In genomic region chr12:108798551-108799221, GRCh38 we compare ENCODE assay signal across 12 cellular contexts. TPM values are rescaled to one million over a fixed set of nuclear protein-coding genes. Genes with fewer than 3 reads are reported as not detected.
DNase-seq lines count a peak whose midpoint lies in the region; ATAC-seq and TF ChIP-seq lines count a peak whose summit lies in the region.
"Had no signal": no experiment of that assay in that cellular context is flagged by ENCODE, and none has a peak within 500 bp of the region (broad histone marks: within the 10 kb centered on the region; RNA-seq: fewer than 3 reads in every experiment).

No MANE protein-coding gene starts in this region.

- H3K4me1 Mint-ChIP-seq in glutamatergic neuron (ENCODE audit: low read depth, unreplicated experiment) (peaks cover 46% of the 10 kb centered on the region), CD14-positive monocyte (peaks cover 4% of the 10 kb centered on the region)

- no peak for TF ChIP-seq CTCF in brain microvascular endothelial cell (IDR thresholded peaks at IDR 0.05; ENCODE audit: low read depth, low read length, missing control alignments)
- TF ChIP-seq CTCF in glutamatergic neuron (IDR thresholded peaks at IDR 0.05; ENCODE audit: partially characterized antibody, unreplicated experiment): no peak
- TF ChIP-seq CTCF in CD14-positive monocyte (IDR thresholded peaks at IDR 0.05): no peak

- H3K27me3 ChIP-seq in brain microvascular endothelial cell (replicated peaks) (no peaks in the 10 kb centered on the region), HAP-1 (ENCODE audit: low read depth) (no peaks in the 10 kb centered on the region)

- H3K27me3 Mint-ChIP-seq in glutamatergic neuron (ENCODE audit: unreplicated experiment): peaks cover 10% of the 10 kb centered on the region
- H3K27me3 Mint-ChIP-seq in CD14-positive monocyte (ENCODE audit: low read depth in 3 of 3): no peaks in the 10 kb centered on the region
- H3K27me3 Mint-ChIP-seq: CD4-positive, alpha-beta T cell had no signal

- H3K9me3 ChIP-seq in HAP-1: no peaks in the 10 kb centered on the region

- intact Hi-C loops in CD14-positive monocyte (cut with micrococcal nuclease): no loop called here

- H3K36me3 Mint-ChIP-seq in glutamatergic neuron (ENCODE audit: unreplicated experiment) (peaks cover 5% of the 10 kb centered on the region), CD14-positive monocyte (peaks cover 79 to 86% of the 10 kb centered on the region in 2 donors)

- H3K4me1 ChIP-seq in HAP-1: no peaks in the 10 kb centered on the region

- H3K4me3 ChIP-seq in brain microvascular endothelial cell (ENCODE audit: low read depth, low read length): no peak overlapping the region
- H3K4me3 ChIP-seq in HAP-1: no peak overlapping the region

- peaks cover 70% of the 10 kb centered on the region for H3K36me3 ChIP-seq in brain microvascular endothelial cell (replicated peaks)
- H3K36me3 ChIP-seq in HAP-1 (replicated peaks): peaks cover 36% of the 10 kb centered on the region

- H3K27ac Mint-ChIP-seq in glutamatergic neuron (ENCODE audit: unreplicated experiment): peak overlapping the region; percentile 91
- no peak overlapping the region for H3K27ac Mint-ChIP-seq in CD14-positive monocyte
- H3K27ac Mint-ChIP-seq: CD4-positive, alpha-beta T cell had no signal

- ATAC-seq in GM19035 (IDR thresholded peaks at IDR 0.05; ENCODE audit: unreplicated experiment): no peak

- H3K27ac ChIP-seq in brain microvascular endothelial cell: peak overlapping the region; percentile 4

- in situ Hi-C loops in brain microvascular endothelial cell (cut with HindIII; ENCODE audit: low pct_ligation_motif_present, low sequenced_read_pairs): no loop called here
- in situ Hi-C loops in HAP-1 (cut with MboI; ENCODE audit: low sequenced_read_pairs): no loop called here

- H3K4me3 Mint-ChIP-seq in glutamatergic neuron (ENCODE audit: unreplicated experiment) (peak overlapping the region; percentile 53), CD14-positive monocyte (no peak overlapping the region)
- H3K4me3 Mint-ChIP-seq: CD4-positive, alpha-beta T cell had no signal

- H3K9me3 Mint-ChIP-seq in glutamatergic neuron (ENCODE audit: unreplicated experiment) (peaks cover 16% of the 10 kb centered on the region), CD14-positive monocyte (peaks cover 0 to 4% (median 0%) of the 10 kb centered on the region in 7 donors)
- H3K9me3 Mint-ChIP-seq: CD4-positive, alpha-beta T cell had no signal

- DNase-seq in EL (peak; percentile 46), brain microvascular endothelial cell (peak; percentile 30), glutamatergic neuron (no peak), putamen (ENCODE audit: low spot score) (peak; percentile 72), CD14-positive monocyte (ENCODE audit: low spot score) (no peak), NK-92 (lab: John Stamatoyannopoulos, UW; ENCODE audit: unreplicated experiment) (no peak), HAP-1 (ENCODE audit: low spot score in 2 of 2) (no peak)
- DNase-seq: activated CD4-positive, alpha-beta T cell treated with anti-CD3 and anti-CD28 coated beads for 48 hours; CD4-positive, alpha-beta T cell; NCI-H2171; SHP77 had no signal

RNA-seq across cellular contexts. Expression of gene SSH1, which starts 58.7 kb away (rescaled TPM):
- total RNA-seq in glutamatergic neuron (ENCODE audit: unreplicated experiment): 28.2 TPM
- 1 to 10 TPM; 5.2 to 8.7 TPM for polyA plus RNA-seq in CD14-positive monocyte

Comparison
In these comparisons a context has a peak if more than half of its experiments do, and no peak if none do; other contexts are left out.
1. DNase-seq: peak in EL (single experiment), brain microvascular endothelial cell (single experiment) and putamen (single experiment); none in glutamatergic neuron (single experiment), CD14-positive monocyte (single experiment), NK-92 (single experiment) and HAP-1 (0 of 2).